Comparison of ENCODE assay signal across 8 cellular contexts in genomic region chr14:45249847-45250575, GRCh38. TPM values are rescaled to one million over a fixed set of nuclear protein-coding genes. Genes with fewer than 3 reads are reported as not detected.
A peak's percentile ranks its signal among the peaks of the same experiment; 100 is the strongest.
DNase-seq lines count a peak whose midpoint lies in the region; ATAC-seq and TF ChIP-seq lines count a peak whose summit lies in the region.

No MANE protein-coding gene starts in this region.

- no peak overlapping the region for H3K9ac ChIP-seq in parathyroid adenoma

- no peaks in the 10 kb centered on the region for H3K4me1 ChIP-seq in parathyroid adenoma

- H3K27me3 Mint-ChIP-seq in effector memory CD8-positive, alpha-beta T cell = no peaks in the 10 kb centered on the region

- TF ChIP-seq CTCF in parathyroid adenoma (IDR thresholded peaks at IDR 0.05) = no peak

- H3K36me3 ChIP-seq in parathyroid adenoma (ENCODE audit: control insufficient read depth, insufficient read depth, low read length) = no peaks in the 10 kb centered on the region

- peak overlapping the region; percentile 68 to 76 for H3K27ac Mint-ChIP-seq in effector memory CD8-positive, alpha-beta T cell

- peak overlapping the region; percentile 11 for H3K4me3 ChIP-seq in parathyroid adenoma (ENCODE audit: low read depth, low read length)

- in situ Hi-C loops in G401 (cut with HindIII; ENCODE audit: low sequenced_read_pairs) = no loop called here

- H3K4me2 ChIP-seq in parathyroid adenoma (ENCODE audit: low read length) = peak overlapping the region; percentile 22

- no peaks in the 10 kb centered on the region for H3K9me3 Mint-ChIP-seq in effector memory CD8-positive, alpha-beta T cell

- peak overlapping the region; percentile 16 for H3K27ac ChIP-seq in parathyroid adenoma

- peaks cover 15 to 17% of the 10 kb centered on the region in 2 donors for H3K4me1 Mint-ChIP-seq in effector memory CD8-positive, alpha-beta T cell (ENCODE audit: low read depth in 2 of 2)

- DNase-seq in ELR (ENCODE audit: low read depth) (peak; percentile 71), NOMO-1 treated with DMSO at 0.1 percent for 48 hours (lab: John Stamatoyannopoulos, UW; ENCODE audit: unreplicated experiment) (peak; percentile 87), activated gamma-delta T cell (lab: John Stamatoyannopoulos, UW) (no peak), RKO (ENCODE audit: low spot score) (no peak), G401 (ENCODE audit: low spot score) (no peak)
- no peak for DNase-seq in effector memory CD8-positive, alpha-beta T cell

- H3K79me2 ChIP-seq in parathyroid adenoma = no peaks in the 10 kb centered on the region

- ATAC-seq in GM21723 (IDR thresholded peaks at IDR 0.05; ENCODE audit: unreplicated experiment) = peak; percentile 21
- ATAC-seq in effector memory CD8-positive, alpha-beta T cell (replicated peaks) = no peak

- no peak overlapping the region for H2AFZ ChIP-seq in parathyroid adenoma

- peaks cover 10% of the 10 kb centered on the region for H3K36me3 Mint-ChIP-seq in effector memory CD8-positive, alpha-beta T cell (ENCODE audit: insufficient read depth)

- peak overlapping the region; percentile 66 to 92 for H3K4me3 Mint-ChIP-seq in effector memory CD8-positive, alpha-beta T cell

- H3K9me3 ChIP-seq in parathyroid adenoma (ENCODE audit: control insufficient read depth, low read length) = no peaks in the 10 kb centered on the region

- no peaks in the 10 kb centered on the region for H3K27me3 ChIP-seq in parathyroid adenoma (ENCODE audit: control insufficient read depth, insufficient read depth, low read length)

RNA-seq across cellular contexts. Expression of gene MIS18BP1, which starts 3.0 kb away (rescaled TPM):
- 24.2 and 32.8 TPM in 2 replicates for total RNA-seq in G401 (2014; rRNA removed; shearing (Covaris generic))

Comparison
In these comparisons a context has a peak if more than half of its experiments do, and no peak if none do; other contexts are left out.
1. DNase-seq: peak in ELR (single experiment) and NOMO-1 treated with DMSO at 0.1 percent for 48 hours (single experiment); none in effector memory CD8-positive, alpha-beta T cell (0 of 3), activated gamma-delta T cell (single experiment), RKO (single experiment) and G401 (single experiment).